In the genomic region with DNA sequence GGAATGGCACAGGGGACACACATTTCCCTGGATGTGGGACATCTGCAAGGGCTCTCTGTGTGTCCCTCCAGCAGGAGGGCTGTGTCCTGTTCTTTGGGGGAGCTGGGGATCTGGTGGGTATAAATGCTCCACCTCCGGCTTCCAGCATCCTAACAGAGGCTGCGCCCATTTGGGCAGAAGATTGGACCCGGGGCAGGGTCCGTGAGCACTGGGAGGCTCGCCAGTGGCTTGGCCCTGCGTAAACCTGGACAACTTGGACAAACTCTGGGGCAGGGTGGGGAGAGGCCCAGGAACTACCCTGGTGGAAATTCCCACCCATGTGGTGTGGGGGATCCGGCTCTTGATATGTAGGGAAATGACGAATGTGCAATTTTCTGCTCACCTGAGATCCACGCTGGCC, we compare ENCODE assay signal across 29 cellular contexts.
A peak's percentile ranks its signal among the peaks of the same experiment; 100 is the strongest.
DNase-seq lines count a peak whose midpoint lies in the region; ATAC-seq and TF ChIP-seq lines count a peak whose summit lies in the region.
"Had no signal": no experiment of that assay in that cellular context is flagged by ENCODE, and none has a peak within 500 bp of the region (broad histone marks: within the 10 kb centered on the region; RNA-seq: fewer than 3 reads in every experiment).

No MANE protein-coding gene starts in this region.

- peaks cover 5% of the 10 kb centered on the region for H3K9me3 ChIP-seq in WERI-Rb-1 (ENCODE audit: severe bottlenecking)
- no peaks in the 10 kb centered on the region for H3K9me3 ChIP-seq in right atrium auricular region
- peaks cover 5% of the 10 kb centered on the region for H3K9me3 ChIP-seq in trophoblast cell (ENCODE audit: insufficient read depth, low read depth, low read length)
- H3K9me3 ChIP-seq: BE2C, esophagus squamous epithelium, lower lobe of right lung, prostate gland, SJCRH30, stomach, transverse colon had no signal

- H4K91ac ChIP-seq in trophoblast cell (ENCODE audit: low read depth, low read length): peak overlapping the region; percentile 89

- peak overlapping the region; percentile 25 for H3K4ac ChIP-seq in trophoblast cell (ENCODE audit: low read depth, low read length)

- no peaks in the 10 kb centered on the region for H3K36me3 Mint-ChIP-seq in stimulated activated naive B cell treated with anti-CD40 and anti-IgM and Interleukin-4, amounts not matched to agents 10 μg/mL and 1 μg/mL and 100 μg/mL, for 72 hours
- H3K36me3 Mint-ChIP-seq: activated naive CD4-positive, alpha-beta T cell treated with anti-CD3 and anti-CD28 coated beads, Interleukin-2, amount 10 ng/mL, durations not matched to agents 7 days and 5 days; immature natural killer cell had no signal

- peak overlapping the region; percentile 40 for H2AK5ac ChIP-seq in trophoblast cell (ENCODE audit: low read length)

- H3K27me3 Mint-ChIP-seq in stimulated activated naive CD8-positive, alpha-beta T cell treated with anti-CD3 and anti-CD28 coated beads, Interleukin-15, amount 100 ng/mL, for 72 hours: no peaks in the 10 kb centered on the region
- peaks cover 0 to 6% of the 10 kb centered on the region in 2 donors for H3K27me3 Mint-ChIP-seq in stimulated activated naive B cell treated with anti-CD40 and anti-IgM and Interleukin-4, amounts not matched to agents 10 μg/mL and 1 μg/mL and 100 μg/mL, for 72 hours

- H3K4me1 ChIP-seq in right atrium auricular region (peaks cover 0 to 18% of the 10 kb centered on the region in 2 donors), trophoblast cell (ENCODE audit: control insufficient read depth in 1 of 2, insufficient read depth in 2 of 2, low read length in 2 of 2) (peaks cover 10 to 23% of the 10 kb centered on the region in 2 experiments)

- no peak for DNase-seq in WERI-Rb-1
- DNase-seq in right atrium auricular region (ENCODE audit: low spot score): no peak
- no peak for DNase-seq in trophoblast cell
- no peak for DNase-seq in DMS53 treated with DMSO at 0.1 percent for 48 hours (lab: John Stamatoyannopoulos, UW; ENCODE audit: unreplicated experiment)
- DNase-seq in stimulated activated naive CD8-positive, alpha-beta T cell treated with anti-CD3 and anti-CD28 coated beads, Interleukin-15, amount 100 ng/mL, for 72 hours: no peak
- no peak for DNase-seq in NCI-H1092 treated with DMSO at 0.1 percent for 48 hours (lab: John Stamatoyannopoulos, UW)
- no peak for DNase-seq in stimulated activated naive B cell treated with anti-CD40 and anti-IgM and Interleukin-4, amounts not matched to agents 10 μg/mL and 1 μg/mL and 100 μg/mL, for 72 hours
- DNase-seq: ACHN; activated CD4-positive, CD25-positive, alpha-beta regulatory T cell; activated naive CD4-positive, alpha-beta T cell treated with anti-CD3 and anti-CD28 coated beads, Interleukin-2, amount 10 ng/mL, durations not matched to agents 7 days and 5 days; cortex of kidney; endodermal cell; esophagus squamous epithelium; foreskin melanocyte; hippocampal formation; immature natural killer cell; lower lobe of right lung; NCI-H1930; NCI-H524 treated with DMSO at 0.1 percent for 48 hours; stomach; transverse colon had no signal

- H2BK120ac ChIP-seq in trophoblast cell (ENCODE audit: insufficient read depth, low read length, poor library complexity): peak overlapping the region; percentile 80

- no peak overlapping the region for H4K12ac ChIP-seq in trophoblast cell (ENCODE audit: low read depth, low read length)

- no peak overlapping the region for H3K4me3 Mint-ChIP-seq in stimulated activated naive CD8-positive, alpha-beta T cell treated with anti-CD3 and anti-CD28 coated beads, Interleukin-15, amount 100 ng/mL, for 72 hours
- H3K4me3 Mint-ChIP-seq in stimulated activated naive B cell treated with anti-CD40 and anti-IgM and Interleukin-4, amounts not matched to agents 10 μg/mL and 1 μg/mL and 100 μg/mL, for 72 hours: no peak overlapping the region
- H3K4me3 Mint-ChIP-seq: activated naive CD4-positive, alpha-beta T cell treated with anti-CD3 and anti-CD28 coated beads, Interleukin-2, amount 10 ng/mL, durations not matched to agents 7 days and 5 days; activated T-helper 1 cell treated with anti-CD3 and anti-CD28 coated beads, Interleukin-12 subunit alpha, Interleukin-12 subunit beta, Interleukin-2, Interleukin-4 antibody, amounts not matched to agents 30 ng/mL and 10 ng/mL and 1 ng/mL, durations not matched to agents 14 hours and 24 hours and 36 hours; endodermal cell; IgD-negative memory B cell; immature natural killer cell had no signal

- H3K27ac ChIP-seq in C4-2B (peak overlapping the region; percentile 67), WERI-Rb-1 (peak overlapping the region; percentile 94), right atrium auricular region (peak overlapping the region; percentile 83 to 88), trophoblast cell (ENCODE audit: low read depth, low read length) (peak overlapping the region; percentile 56)
- H3K27ac ChIP-seq: cardiac muscle cell, SJCRH30, stomach, transverse colon had no signal

- H2BK5ac ChIP-seq in trophoblast cell (ENCODE audit: low read depth, low read length, poor library complexity): peak overlapping the region; percentile 25

- peak overlapping the region; percentile 55 for H4K8ac ChIP-seq in trophoblast cell (ENCODE audit: low read depth, low read length)

- H3K27me3 ChIP-seq in WERI-Rb-1 (ENCODE audit: insufficient read depth, low read depth, severe bottlenecking) (no peaks in the 10 kb centered on the region), right atrium auricular region (no peaks in the 10 kb centered on the region), trophoblast cell (ENCODE audit: insufficient read depth, low read length) (no peaks in the 10 kb centered on the region)
- H3K27me3 ChIP-seq: BE2C, cardiac muscle cell, esophagus squamous epithelium, SJCRH30, stomach, transverse colon had no signal

- H3K27ac Mint-ChIP-seq in stimulated activated naive CD8-positive, alpha-beta T cell treated with anti-CD3 and anti-CD28 coated beads, Interleukin-15, amount 100 ng/mL, for 72 hours: no peak overlapping the region
- no peak overlapping the region for H3K27ac Mint-ChIP-seq in stimulated activated naive B cell treated with anti-CD40 and anti-IgM and Interleukin-4, amounts not matched to agents 10 μg/mL and 1 μg/mL and 100 μg/mL, for 72 hours
- H3K27ac Mint-ChIP-seq: activated naive CD4-positive, alpha-beta T cell treated with anti-CD3 and anti-CD28 coated beads, Interleukin-2, amount 10 ng/mL, durations not matched to agents 7 days and 5 days; activated T-helper 1 cell treated with anti-CD3 and anti-CD28 coated beads, Interleukin-12 subunit alpha, Interleukin-12 subunit beta, Interleukin-2, Interleukin-4 antibody, amounts not matched to agents 30 ng/mL and 10 ng/mL and 1 ng/mL, durations not matched to agents 14 hours and 24 hours and 36 hours; endodermal cell; IgD-negative memory B cell; immature natural killer cell had no signal

- H2AFZ ChIP-seq in trophoblast cell (ENCODE audit: insufficient read depth, low read length, poor library complexity): peak overlapping the region; percentile 40

- H3K4me3 ChIP-seq in WERI-Rb-1 (ENCODE audit: low read depth, low read length) (no peak overlapping the region), right atrium auricular region (no peak overlapping the region), trophoblast cell (ENCODE audit: low read depth, low read length) (no peak overlapping the region)
- H3K4me3 ChIP-seq: cardiac muscle cell, esophagus squamous epithelium, lower lobe of right lung, prostate gland, SJCRH30, stomach, transverse colon had no signal

- H3K4me2 ChIP-seq in trophoblast cell (ENCODE audit: low read length): no peak overlapping the region

- peaks cover 5% of the 10 kb centered on the region for H3K79me2 ChIP-seq in trophoblast cell (ENCODE audit: control insufficient read depth, insufficient read depth, low read length, poor library complexity)

- peak overlapping the region; percentile 54 for H3K14ac ChIP-seq in trophoblast cell (ENCODE audit: low read length)

- no peaks in the 10 kb centered on the region for H3K9me3 Mint-ChIP-seq in stimulated activated naive CD8-positive, alpha-beta T cell treated with anti-CD3 and anti-CD28 coated beads, Interleukin-15, amount 100 ng/mL, for 72 hours
- no peaks in the 10 kb centered on the region for H3K9me3 Mint-ChIP-seq in stimulated activated naive B cell treated with anti-CD40 and anti-IgM and Interleukin-4, amounts not matched to agents 10 μg/mL and 1 μg/mL and 100 μg/mL, for 72 hours
- H3K9me3 Mint-ChIP-seq: activated naive CD4-positive, alpha-beta T cell treated with anti-CD3 and anti-CD28 coated beads, Interleukin-2, amount 10 ng/mL, durations not matched to agents 7 days and 5 days; activated T-helper 1 cell treated with anti-CD3 and anti-CD28 coated beads, Interleukin-12 subunit alpha, Interleukin-12 subunit beta, Interleukin-2, Interleukin-4 antibody, amounts not matched to agents 30 ng/mL and 10 ng/mL and 1 ng/mL, durations not matched to agents 14 hours and 24 hours and 36 hours; IgD-negative memory B cell; immature natural killer cell had no signal

- peaks cover 4% of the 10 kb centered on the region for H3K4me1 Mint-ChIP-seq in stimulated activated naive CD8-positive, alpha-beta T cell treated with anti-CD3 and anti-CD28 coated beads, Interleukin-15, amount 100 ng/mL, for 72 hours
- H3K4me1 Mint-ChIP-seq in stimulated activated naive B cell treated with anti-CD40 and anti-IgM and Interleukin-4, amounts not matched to agents 10 μg/mL and 1 μg/mL and 100 μg/mL, for 72 hours: peaks cover 4% of the 10 kb centered on the region in 2 donors

- no CpG with 5 or more reads among the region's 9 CpGs for WGBS in trophoblast cell (ENCODE audit: extremely low coverage, insufficient coverage, insufficient read length)

- peaks cover 30% of the 10 kb centered on the region for H3K79me1 ChIP-seq in trophoblast cell (ENCODE audit: low read length)

- H2BK12ac ChIP-seq in trophoblast cell (ENCODE audit: low read length): peak overlapping the region; percentile 85

- no peak overlapping the region for H3K23ac ChIP-seq in trophoblast cell (ENCODE audit: low read length)

- peak overlapping the region; percentile 49 for H3K18ac ChIP-seq in trophoblast cell (ENCODE audit: low read length)

- H3K36me3 ChIP-seq in WERI-Rb-1: no peaks in the 10 kb centered on the region
- no peaks in the 10 kb centered on the region for H3K36me3 ChIP-seq in right atrium auricular region
- H3K36me3 ChIP-seq in trophoblast cell (ENCODE audit: control insufficient read depth in 1 of 2, insufficient read depth in 2 of 2, low read length in 2 of 2): no peaks in the 10 kb centered on the region
- H3K36me3 ChIP-seq: BE2C, cardiac muscle cell, esophagus squamous epithelium, lower lobe of right lung, prostate gland, SJCRH30, stomach, transverse colon had no signal

- H3K9ac ChIP-seq in trophoblast cell (ENCODE audit: low read length): no peak overlapping the region

- no peak for TF ChIP-seq CTCF in C4-2B (conservative IDR thresholded peaks at IDR 0.05)
- TF ChIP-seq CTCF in WERI-Rb-1 (IDR thresholded peaks at IDR 0.05; ENCODE audit: low read depth, low read length): no peak
- no peak for TF ChIP-seq CTCF in right atrium auricular region (IDR thresholded peaks at IDR 0.05)

- no peak for ATAC-seq in stimulated activated naive CD8-positive, alpha-beta T cell treated with anti-CD3 and anti-CD28 coated beads, Interleukin-15, amount 100 ng/mL, for 72 hours
- ATAC-seq in stimulated activated naive B cell treated with anti-CD40 and anti-IgM and Interleukin-4, amounts not matched to agents 10 μg/mL and 1 μg/mL and 100 μg/mL, for 72 hours (replicated peaks): no peak
- ATAC-seq: Panc1 had no signal
